ENCODE assay signal across 8 cellular contexts in the genomic region with DNA sequence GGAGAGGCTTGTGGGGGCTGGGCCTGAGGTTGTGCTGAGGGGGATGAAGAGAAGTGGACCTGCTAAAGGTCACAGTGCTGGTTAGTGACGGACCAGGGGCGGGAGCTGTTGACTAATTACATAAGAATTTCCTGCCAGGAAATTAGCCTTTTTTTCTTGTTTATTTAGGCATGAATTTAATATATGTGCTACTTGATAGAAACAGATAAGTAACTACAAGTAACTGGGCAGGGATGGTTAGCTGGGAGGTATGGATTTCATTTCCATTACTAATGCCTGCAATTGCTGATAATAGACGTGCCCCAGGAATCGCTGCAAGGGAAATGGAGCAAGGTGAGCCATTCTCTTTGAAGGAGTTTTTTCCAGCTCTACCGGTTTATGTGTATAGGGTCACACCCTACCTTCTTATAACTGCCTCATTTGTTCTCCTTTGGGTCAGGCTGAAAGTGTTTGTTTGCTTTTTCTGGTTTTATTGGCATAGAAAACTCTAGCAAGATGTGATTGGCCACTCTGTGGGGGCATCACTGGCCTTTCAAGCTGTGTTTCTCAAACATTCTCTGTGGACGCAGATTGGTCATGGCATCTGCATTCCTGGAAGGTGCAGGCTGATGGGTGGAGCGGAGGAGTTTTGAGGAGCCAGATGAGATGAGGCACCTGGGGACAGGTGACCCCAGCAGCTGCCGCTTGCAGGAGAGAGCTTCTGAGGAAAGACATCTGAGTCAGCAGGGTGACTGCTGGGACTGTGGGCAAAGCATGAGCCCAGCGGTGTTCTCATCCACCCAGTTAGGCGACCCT. TPM values are rescaled to one million over a fixed set of nuclear protein-coding genes. Genes with fewer than 3 reads are reported as not detected.
DNase-seq lines count a peak whose midpoint lies in the region; ATAC-seq, FAIRE-seq and TF ChIP-seq lines count a peak whose summit lies in the region.
"Had no signal": no experiment of that assay in that cellular context is flagged by ENCODE, and none has a peak within 500 bp of the region (broad histone marks: within the 10 kb centered on the region; RNA-seq: fewer than 3 reads in every experiment).

No MANE protein-coding gene starts in this region.

- no peak for FAIRE-seq in H54 (lab: Jason Lieb, UNC)

- no peak overlapping the region for H3K4me3 Mint-ChIP-seq in effector memory CD8-positive, alpha-beta T cell
- H3K4me3 Mint-ChIP-seq: activated T-cell treated with anti-CD3 and anti-CD28 coated beads, Interleukin-2, amount 50 U/mL, for 72 hours had no signal

- no peaks in the 10 kb centered on the region for H3K27me3 Mint-ChIP-seq in effector memory CD8-positive, alpha-beta T cell

- H4K20me1 ChIP-seq in smooth muscle cell (ENCODE audit: low read depth) = no peaks in the 10 kb centered on the region

- peak; percentile 25 for DNase-seq in H54 (ENCODE audit: insufficient read length, low spot score)
- peak; percentile 68 for DNase-seq in RWPE2 (ENCODE audit: low spot score)
- peak; percentile 82 for DNase-seq in fibroblast of villous mesenchyme (ENCODE audit: low read depth)
- DNase-seq in smooth muscle cell (lab: John Stamatoyannopoulos, UW; ENCODE audit: unreplicated experiment) = no peak
- DNase-seq in D341Med (ENCODE audit: low spot score) = no peak
- DNase-seq in effector memory CD8-positive, alpha-beta T cell = no peak
- no peak for DNase-seq in KG1 (lab: John Stamatoyannopoulos, UW)
- DNase-seq: activated T-cell treated with anti-CD3 and anti-CD28 coated beads, Interleukin-2, amount 50 U/mL, for 72 hours had no signal

- H3K4me2 ChIP-seq in smooth muscle cell = peak overlapping the region; percentile 50

- ATAC-seq in RWPE2 (ENCODE audit: low read depth) = peak; percentile 81
- no peak for ATAC-seq in effector memory CD8-positive, alpha-beta T cell (replicated peaks)
- ATAC-seq: activated T-cell treated with anti-CD3 and anti-CD28 coated beads, Interleukin-2, amount 50 U/mL, for 72 hours had no signal

- peaks cover 14% of the 10 kb centered on the region for H3F3A ChIP-seq in smooth muscle cell (ENCODE audit: low read depth)

- TF ChIP-seq POLR2A in H54 (IDR thresholded peaks at IDR 0.05; ENCODE audit: low read depth, low read length) = no peak

- H3K4me1 ChIP-seq in RWPE2 (ENCODE audit: insufficient read depth, poor library complexity, severe bottlenecking) (peaks cover 36% of the 10 kb centered on the region), smooth muscle cell (ENCODE audit: low read depth) (peaks cover 12% of the 10 kb centered on the region)

- no peak overlapping the region for H2AFZ ChIP-seq in smooth muscle cell (ENCODE audit: low read depth)

- H3K9me3 ChIP-seq in RWPE2 (ENCODE audit: severe bottlenecking) = no peaks in the 10 kb centered on the region
- H3K9me3 ChIP-seq in smooth muscle cell (replicated peaks; ENCODE audit: low read depth) = no peaks in the 10 kb centered on the region

- no peak for TF ChIP-seq CTCF in RWPE2 (IDR thresholded peaks at IDR 0.05; ENCODE audit: poor library complexity, severe bottlenecking)
- no peak for TF ChIP-seq CTCF in fibroblast of villous mesenchyme (IDR thresholded peaks at IDR 0.05; ENCODE audit: insufficient read depth, low read depth, low read length)
- no peak for TF ChIP-seq CTCF in smooth muscle cell (IDR thresholded peaks at IDR 0.05; ENCODE audit: borderline replicate concordance, insufficient read depth, poor library complexity, severe bottlenecking)

- 26% methylated on average over 10 of the region's 10 CpGs for WGBS in smooth muscle cell (ENCODE audit: low lambda C conversion rate)

- H3K4me3 ChIP-seq in RWPE2 (ENCODE audit: severe bottlenecking) (no peak overlapping the region), fibroblast of villous mesenchyme (ENCODE audit: low read depth, low read length) (peak overlapping the region; percentile 4), smooth muscle cell (no peak overlapping the region)

- H3K9me3 Mint-ChIP-seq in effector memory CD8-positive, alpha-beta T cell = no peaks in the 10 kb centered on the region
- H3K9me3 Mint-ChIP-seq: activated T-cell treated with anti-CD3 and anti-CD28 coated beads, Interleukin-2, amount 50 U/mL, for 72 hours had no signal

- H3K79me2 ChIP-seq in smooth muscle cell (ENCODE audit: low read depth) = no peaks in the 10 kb centered on the region

- H3K36me3 ChIP-seq in RWPE2 (ENCODE audit: low read depth) (no peaks in the 10 kb centered on the region), smooth muscle cell (ENCODE audit: low read depth) (no peaks in the 10 kb centered on the region)

- no peaks in the 10 kb centered on the region for H3K27me3 ChIP-seq in RWPE2 (ENCODE audit: insufficient read depth, poor library complexity, severe bottlenecking)
- H3K27me3 ChIP-seq in smooth muscle cell (ENCODE audit: low read depth) = no peaks in the 10 kb centered on the region

- peak overlapping the region; percentile 97 for H3K27ac ChIP-seq in RWPE2 (ENCODE audit: poor library complexity, severe bottlenecking)
- peak overlapping the region; percentile 91 for H3K27ac ChIP-seq in smooth muscle cell (ENCODE audit: low read depth)

- H3K4me1 Mint-ChIP-seq in effector memory CD8-positive, alpha-beta T cell (ENCODE audit: low read depth in 2 of 2) = no peaks in the 10 kb centered on the region

- H3K27ac Mint-ChIP-seq in effector memory CD8-positive, alpha-beta T cell = no peak overlapping the region
- H3K27ac Mint-ChIP-seq: activated T-cell treated with anti-CD3 and anti-CD28 coated beads, Interleukin-2, amount 50 U/mL, for 72 hours had no signal

- H3K9ac ChIP-seq in smooth muscle cell (ENCODE audit: low read depth) = peak overlapping the region; percentile 56

- H3K36me3 Mint-ChIP-seq in effector memory CD8-positive, alpha-beta T cell (ENCODE audit: insufficient read depth) = peaks cover 3% of the 10 kb centered on the region

RNA-seq across cellular contexts. Expression of gene GPRC5A, which starts 19.0 kb away (rescaled TPM):
- total RNA-seq in fibroblast of villous mesenchyme (25.8 and 127 TPM in 2 replicates), smooth muscle cell (39.2 and 47.5 TPM in 2 replicates)
- 13.6 and 79.1 TPM in 2 replicates for polyA plus RNA-seq in smooth muscle cell

RNA-seq across cellular contexts. Expression of gene DDX47, which starts 59.2 kb away (rescaled TPM):
- total RNA-seq in fibroblast of villous mesenchyme (71.2 and 118 TPM in 2 replicates), smooth muscle cell (82.8 and 95.6 TPM in 2 replicates)
- polyA plus RNA-seq in smooth muscle cell = 61.8 and 63.3 TPM in 2 replicates

Comparison
In these comparisons a context has a peak if more than half of its experiments do, and no peak if none do; other contexts are left out.
1. DNase-seq: peak in H54 (single experiment), RWPE2 (single experiment) and fibroblast of villous mesenchyme (single experiment); none in smooth muscle cell (single experiment), D341Med (single experiment), effector memory CD8-positive, alpha-beta T cell (0 of 3) and KG1 (single experiment).